21 cellular contexts compared by ENCODE assay signal in the genomic region with DNA sequence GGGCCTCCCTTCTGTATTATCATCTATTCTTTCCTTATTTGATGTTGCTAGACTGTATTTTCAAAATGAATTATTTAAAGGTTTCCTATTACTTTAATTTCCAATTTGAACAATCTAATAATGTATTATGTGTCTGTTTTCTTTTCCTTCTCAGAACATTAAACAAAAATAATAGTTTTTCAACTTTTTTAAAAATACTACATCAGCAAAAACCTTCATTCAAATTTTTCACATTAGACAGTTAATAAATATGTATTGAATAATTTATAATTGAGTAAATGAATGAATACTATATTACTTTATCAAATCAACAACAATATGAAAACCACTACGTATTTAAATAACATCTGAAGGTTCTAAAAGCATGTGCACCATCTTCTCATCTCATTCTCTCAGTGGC.
DNase-seq lines count a peak whose midpoint lies in the region; ATAC-seq, FAIRE-seq and TF ChIP-seq lines count a peak whose summit lies in the region.
"Had no signal": no experiment of that assay in that cellular context is flagged by ENCODE, and none has a peak within 500 bp of the region (broad histone marks: within the 10 kb centered on the region; RNA-seq: fewer than 3 reads in every experiment).

No MANE protein-coding gene starts in this region.

- peak; percentile 52 for FAIRE-seq in G401.6 (lab: Jason Lieb, UNC)
- FAIRE-seq in RCC 7860 (lab: Jason Lieb, UNC): peak; percentile 38
- FAIRE-seq in kidney (lab: Jason Lieb, UNC): peak; percentile 86
- FAIRE-seq: GM12891, GM19239, H54 had no signal

- no peak for TF ChIP-seq CTCF in kidney (IDR thresholded peaks at IDR 0.05; ENCODE audit: borderline replicate concordance, extremely low read depth, insufficient read depth)

- no peaks in the 10 kb centered on the region for H3K9me3 ChIP-seq in kidney (ENCODE audit: control insufficient read depth in 1 of 2, low read length in 2 of 2)
- H3K9me3 ChIP-seq: BE2C had no signal

- ATAC-seq in HG03097 (IDR thresholded peaks at IDR 0.05; ENCODE audit: low FRiP score, unreplicated experiment): no peak
- ATAC-seq: GM23338 had no signal

- DNase-seq in RCC 7860 (ENCODE audit: low spot score) (no peak), kidney (no peak), SKM-1 (lab: John Stamatoyannopoulos, UW; ENCODE audit: unreplicated experiment) (no peak), pons (ENCODE audit: low spot score) (no peak)
- DNase-seq: ACHN; BE2C; C1 segment of cervical spinal cord; CD4-positive, CD25-positive, alpha-beta regulatory T cell; CD8-positive, alpha-beta memory T cell; COR-L47; DMS 273 treated with DMSO at 0.1 percent for 48 hours; DMS53; DND-41; EL; HCEC 1CT had no signal

- intact Hi-C loops in kidney (cut with DNase I): no loop called here

- H3K4me1 ChIP-seq in kidney (ENCODE audit: control insufficient read depth in 1 of 2, insufficient read depth in 1 of 2, low read depth in 1 of 2, low read length in 2 of 2): no peaks in the 10 kb centered on the region

- no peak overlapping the region for H3K4me3 ChIP-seq in kidney (ENCODE audit: low read length in 2 of 2)
- H3K4me3 ChIP-seq: GM23338 had no signal

- no peak overlapping the region for H3K27ac ChIP-seq in kidney (ENCODE audit: low read depth in 2 of 2, low read length in 2 of 2)

- H3K36me3 ChIP-seq in kidney (ENCODE audit: control insufficient read depth in 1 of 2, insufficient read depth in 2 of 2, low read length in 2 of 2): no peaks in the 10 kb centered on the region
- H3K36me3 ChIP-seq: BE2C had no signal

- H3K9ac ChIP-seq in kidney (ENCODE audit: low read length in 2 of 2): no peak overlapping the region
